8 cellular contexts compared by ENCODE assay signal in genomic region chr10:92573798-92574544, GRCh38. TPM values are rescaled to one million over a fixed set of nuclear protein-coding genes. Genes with fewer than 3 reads are reported as not detected.
DNase-seq lines count a peak whose midpoint lies in the region; ATAC-seq and TF ChIP-seq lines count a peak whose summit lies in the region.

IDE (minus strand) TSS chr10:92574093; CDS start chr10:92574019, 74 bp downstream.

- H3K9me3 ChIP-seq in DOHH2 (ENCODE audit: control insufficient read depth, insufficient read depth, low read length) (no peaks in the 10 kb centered on the region), neural progenitor cell (ENCODE audit: low read depth) (no peaks in the 10 kb centered on the region)

- H3K27me3 Mint-ChIP-seq in neural progenitor cell (ENCODE audit: insufficient read depth, low read depth) = no peaks in the 10 kb centered on the region

- H3K9me3 Mint-ChIP-seq in neural progenitor cell = no peaks in the 10 kb centered on the region

- H3F3A ChIP-seq in DOHH2 (ENCODE audit: control insufficient read depth, insufficient read depth) (no peaks in the 10 kb centered on the region), neural progenitor cell (ENCODE audit: low read depth) (peaks cover 37% of the 10 kb centered on the region)

- peak within 1 kb of the TSS; percentile 99 for H3K4me3 ChIP-seq in DOHH2 (ENCODE audit: low read length)
- H3K4me3 ChIP-seq in fibroblast of villous mesenchyme (ENCODE audit: low read depth, low read length) = peak within 1 kb of the TSS; percentile 93
- H3K4me3 ChIP-seq in neural progenitor cell = peak within 1 kb of the TSS; percentile 70

- ATAC-seq in GM21576 (IDR thresholded peaks at IDR 0.05; ENCODE audit: unreplicated experiment) = peak; percentile 68

- TF ChIP-seq CTCF in DOHH2 (IDR thresholded peaks at IDR 0.05; ENCODE audit: low read depth, low read length, poor library complexity, severe bottlenecking) = no peak
- peak; percentile 79 for TF ChIP-seq CTCF in fibroblast of villous mesenchyme (IDR thresholded peaks at IDR 0.05; ENCODE audit: insufficient read depth, low read depth, low read length)
- TF ChIP-seq CTCF in neural progenitor cell (IDR thresholded peaks at IDR 0.05) = peak; percentile 74

- H4K20me1 ChIP-seq in DOHH2 (ENCODE audit: control insufficient read depth, insufficient read depth, low read depth, low read length) (peaks cover 11% of the 10 kb centered on the region; the same call in 1 of the 2 replicates), neural progenitor cell (ENCODE audit: low read depth) (peaks cover 35% of the 10 kb centered on the region)

- H3K27me3 ChIP-seq in DOHH2 (ENCODE audit: control insufficient read depth, low read length) (no peaks in the 10 kb centered on the region), neural progenitor cell (no peaks in the 10 kb centered on the region)

- H3K9ac ChIP-seq in neural progenitor cell = peak within 1 kb of the TSS; percentile 49

- H3K4me1 ChIP-seq in DOHH2 (ENCODE audit: control insufficient read depth, low read length) (peaks cover 31% of the 10 kb centered on the region), neural progenitor cell (peaks cover 20% of the 10 kb centered on the region)

- H3K27ac Mint-ChIP-seq in neural progenitor cell = peak within 1 kb of the TSS; percentile 88

- peak within 1 kb of the TSS; percentile 64 for H3K4me2 ChIP-seq in DOHH2 (ENCODE audit: low read length)
- peak within 1 kb of the TSS; percentile 89 for H3K4me2 ChIP-seq in neural progenitor cell

- H3K4me1 Mint-ChIP-seq in neural progenitor cell = peaks cover 32% of the 10 kb centered on the region

- H3K27ac ChIP-seq in DOHH2 (ENCODE audit: low read depth, low read length) (peak within 1 kb of the TSS; percentile 82), neural progenitor cell (peak within 1 kb of the TSS; percentile 90)

- peak; percentile 95 for TF ChIP-seq POLR2A in Raji (IDR thresholded peaks at IDR 0.05; ENCODE audit: insufficient read depth, low read depth, low read length)

- in situ Hi-C loops in KBM-7 (cut with MboI; ENCODE audit: low pct_unique_long_range_greater_than_20kb, low sequenced_read_pairs) = no loop called here

- peak within 1 kb of the TSS; percentile 84 for H3K4me3 Mint-ChIP-seq in neural progenitor cell

- DNase-seq in KBM-7 = peak; percentile 90
- DNase-seq in activated effector memory CD4-positive, alpha-beta T cell treated with anti-CD3 and anti-CD28 coated beads, Interleukin-2, amount 50 U/mL, for 16 hours = peak; percentile 93
- DNase-seq in fibroblast of villous mesenchyme (ENCODE audit: low read depth) = peak; percentile 89
- peak; percentile 94 for DNase-seq in neural progenitor cell (ENCODE audit: low spot score)
- peak; percentile 76 for DNase-seq in stromal cell of bone marrow (ENCODE audit: low read depth)

- peaks cover 26% of the 10 kb centered on the region for H3K36me3 ChIP-seq in DOHH2 (ENCODE audit: control insufficient read depth, low read length)
- H3K36me3 ChIP-seq in neural progenitor cell = no peaks in the 10 kb centered on the region

- H3K79me2 ChIP-seq in DOHH2 (ENCODE audit: control insufficient read depth, low read length) = peaks cover 51% of the 10 kb centered on the region
- H3K79me2 ChIP-seq in neural progenitor cell (ENCODE audit: low read depth) = peaks cover 47% of the 10 kb centered on the region

- H3K9me2 ChIP-seq in DOHH2 (replicated peaks; ENCODE audit: control insufficient read depth, low read length) = no peaks in the 10 kb centered on the region

- peak within 1 kb of the TSS; percentile 98 for H2AFZ ChIP-seq in neural progenitor cell (replicated peaks)

- peaks cover 3% of the 10 kb centered on the region for H3K36me3 Mint-ChIP-seq in neural progenitor cell

RNA-seq across cellular contexts. Expression of gene IDE, which starts in this region (rescaled TPM):
- total RNA-seq in fibroblast of villous mesenchyme (41.6 and 56.6 TPM in 2 replicates), neural progenitor cell (ENCODE audit: low replicate concordance) (34.8 and 44.8 TPM in 2 replicates)

Comparison
In these comparisons a context has a peak if more than half of its experiments do, and no peak if none do; other contexts are left out.
1. Peak in every context shown above with its lines: DNase-seq, ATAC-seq, H3K4me3 ChIP-seq and H3K27ac ChIP-seq.